In genomic region chrX:107675365-107675654, GRCh38 we compare ENCODE assay signal across 9 cellular contexts. TPM values are rescaled to one million over a fixed set of nuclear protein-coding genes. Genes with fewer than 3 reads are reported as not detected.
DNase-seq lines count a peak whose midpoint lies in the region; ATAC-seq and TF ChIP-seq lines count a peak whose summit lies in the region.
"Had no signal": no experiment of that assay in that cellular context is flagged by ENCODE, and none has a peak within 500 bp of the region (broad histone marks: within the 10 kb centered on the region; RNA-seq: fewer than 3 reads in every experiment).

No MANE protein-coding gene starts in this region.

- H3K27me3 Mint-ChIP-seq in Calu3 (ENCODE audit: unreplicated experiment) = no peaks in the 10 kb centered on the region
- no peaks in the 10 kb centered on the region for H3K27me3 Mint-ChIP-seq in effector memory CD8-positive, alpha-beta T cell

- H3K27me3 ChIP-seq in RWPE2 (ENCODE audit: insufficient read depth, poor library complexity, severe bottlenecking) = no peaks in the 10 kb centered on the region
- peaks cover 0 to 20% (median 0%) of the 10 kb centered on the region in 3 donors for H3K27me3 ChIP-seq in psoas muscle (ENCODE audit: insufficient read depth in 3 of 3, low read length in 2 of 3)

- H3K9me3 Mint-ChIP-seq in Calu3 (ENCODE audit: low read depth, unreplicated experiment) = no peaks in the 10 kb centered on the region
- no peaks in the 10 kb centered on the region for H3K9me3 Mint-ChIP-seq in effector memory CD8-positive, alpha-beta T cell

- H3K4me3 ChIP-seq in RWPE2 (ENCODE audit: severe bottlenecking) (peak overlapping the region; percentile 64), psoas muscle (peak overlapping the region; percentile 59)

- H3K4me1 Mint-ChIP-seq in Calu3 (ENCODE audit: low read depth, unreplicated experiment) = peaks cover 36% of the 10 kb centered on the region
- H3K4me1 Mint-ChIP-seq in effector memory CD8-positive, alpha-beta T cell (ENCODE audit: low read depth in 2 of 2) = peaks cover 49 to 50% of the 10 kb centered on the region in 2 donors

- peak overlapping the region; percentile 92 for H3K27ac Mint-ChIP-seq in Calu3 (ENCODE audit: unreplicated experiment)
- H3K27ac Mint-ChIP-seq in effector memory CD8-positive, alpha-beta T cell = peak overlapping the region; percentile 97 to 99

- peak overlapping the region; percentile 92 for H3K4me3 Mint-ChIP-seq in Calu3 (ENCODE audit: low read depth, unreplicated experiment)
- H3K4me3 Mint-ChIP-seq in effector memory CD8-positive, alpha-beta T cell = peak overlapping the region; percentile 79 to 83

- no peak for TF ChIP-seq CTCF in Calu3 (IDR thresholded peaks at IDR 0.05; ENCODE audit: unreplicated experiment)
- TF ChIP-seq CTCF in RWPE2 (IDR thresholded peaks at IDR 0.05; ENCODE audit: poor library complexity, severe bottlenecking) = no peak
- TF ChIP-seq CTCF in psoas muscle (IDR thresholded peaks at IDR 0.05) = no peak

- WGBS in psoas muscle, 3 donors = 76 to 85% (median 77%) methylated on average over 1 of the region's 1 CpG

- DNase-seq in Calu3 (no peak), RWPE2 (ENCODE audit: low spot score) (no peak), psoas muscle (no peak), NCI-H1092 (lab: John Stamatoyannopoulos, UW) (no peak), NCI-H2081 treated with DMSO at 0.1 percent for 48 hours (lab: John Stamatoyannopoulos, UW) (no peak)
- no peak for DNase-seq in effector memory CD8-positive, alpha-beta T cell
- DNase-seq: NK-92 treated with Interleukin-12 subunit alpha and Interleukin-12 subunit beta, amount 100 ng/mL, for 24 hours had no signal

- H3K9me3 ChIP-seq in RWPE2 (ENCODE audit: severe bottlenecking) = no peaks in the 10 kb centered on the region
- no peaks in the 10 kb centered on the region for H3K9me3 ChIP-seq in psoas muscle

- CTCF ChIA-PET in Calu3 (lab: Charles Lee) = interaction anchor here (3.2 kb wide), 1 partner anchor 101 kb away, joined by 51 read pairs; the partner anchor contains the start of genes NCBP2L and TSC22D3

- intact Hi-C loops in Calu3 (cut with micrococcal nuclease; ENCODE audit: unreplicated experiment) = loop anchor here (5.0 kb wide), 1 partner anchor 57 kb away; no protein-coding TSS in a partner anchor
- intact Hi-C loops in psoas muscle (cut with DNase I) = loop anchor here (2.0 to 5.0 kb wide), 2 partner anchors 37 to 39 kb away; no protein-coding TSS in a partner anchor

- H3K36me3 Mint-ChIP-seq in Calu3 (ENCODE audit: insufficient read depth, unreplicated experiment) = peaks cover 30% of the 10 kb centered on the region
- H3K36me3 Mint-ChIP-seq in effector memory CD8-positive, alpha-beta T cell (ENCODE audit: insufficient read depth) = peaks cover 38% of the 10 kb centered on the region

- ATAC-seq in RWPE2 (ENCODE audit: low read depth) (no peak), psoas muscle (no peak), GM19395 (IDR thresholded peaks at IDR 0.05; ENCODE audit: unreplicated experiment) (no peak), HG02981 (IDR thresholded peaks at IDR 0.05; ENCODE audit: unreplicated experiment) (no peak)
- ATAC-seq in effector memory CD8-positive, alpha-beta T cell (replicated peaks) = no peak

- H3K4me1 ChIP-seq in RWPE2 (ENCODE audit: insufficient read depth, poor library complexity, severe bottlenecking) (peaks cover 34% of the 10 kb centered on the region), psoas muscle (peaks cover 24% of the 10 kb centered on the region)

- no TSS peak for BruUV-seq in Calu3 (replicated peaks; lab: Mats Ljungman, UMichigan)

- H3K36me3 ChIP-seq in RWPE2 (ENCODE audit: low read depth) (no peaks in the 10 kb centered on the region), psoas muscle (ENCODE audit: insufficient read depth in 1 of 2, low read depth in 1 of 2) (no peaks in the 10 kb centered on the region)

- H3K27ac ChIP-seq in RWPE2 (ENCODE audit: poor library complexity, severe bottlenecking) (peak overlapping the region; percentile 93), psoas muscle (peak overlapping the region; percentile 83)

RNA-seq across cellular contexts. Expression of gene PRPS1, which starts 47.0 kb away (rescaled TPM):
- total RNA-seq in Calu3 (2022) = 62.5 and 72.5 TPM in 2 replicates
- 10 to 100 TPM; 30.5 to 48.4 (median 43.2) TPM for total RNA-seq in psoas muscle
- 10 to 100 TPM; 20.7 to 63.2 (median 31.2) TPM for polyA plus RNA-seq in psoas muscle
